Comparison of ENCODE assay signal across 15 cellular contexts in genomic region chr20:20365593-20365992, GRCh38. TPM values are rescaled to one million over a fixed set of nuclear protein-coding genes. Genes with fewer than 3 reads are reported as not detected.
DNase-seq lines count a peak whose midpoint lies in the region; ATAC-seq and TF ChIP-seq lines count a peak whose summit lies in the region.
"Had no signal": no experiment of that assay in that cellular context is flagged by ENCODE, and none has a peak within 500 bp of the region (broad histone marks: within the 10 kb centered on the region; RNA-seq: fewer than 3 reads in every experiment).

No MANE protein-coding gene starts in this region.

- peak overlapping the region; percentile 28 for H3K4me3 Mint-ChIP-seq in activated T-helper 1 cell treated with anti-CD3 and anti-CD28 coated beads, Interleukin-12 subunit alpha, Interleukin-12 subunit beta, Interleukin-2, Interleukin-4 antibody, amounts not matched to agents 30 ng/mL and 10 ng/mL and 1 ng/mL, durations not matched to agents 14 hours and 24 hours and 36 hours
- peak overlapping the region; percentile 65 for H3K4me3 Mint-ChIP-seq in neural crest cell
- H3K4me3 Mint-ChIP-seq: mesothelial cell of epicardium had no signal

- TF ChIP-seq CTCF in neural crest cell (conservative IDR thresholded peaks at IDR 0.05), result no peak
- no peak for TF ChIP-seq CTCF in BE2C (IDR thresholded peaks at IDR 0.05; ENCODE audit: low read depth, low read length)
- no peak for TF ChIP-seq CTCF in sigmoid colon (IDR thresholded peaks at IDR 0.05)

- TF ChIP-seq POLR2A in sigmoid colon (IDR thresholded peaks at IDR 0.05), result no peak

- peaks cover 30% of the 10 kb centered on the region for H3K4me1 Mint-ChIP-seq in activated T-helper 1 cell treated with anti-CD3 and anti-CD28 coated beads, Interleukin-12 subunit alpha, Interleukin-12 subunit beta, Interleukin-2, Interleukin-4 antibody, amounts not matched to agents 30 ng/mL and 10 ng/mL and 1 ng/mL, durations not matched to agents 14 hours and 24 hours and 36 hours (ENCODE audit: low read depth)
- H3K4me1 Mint-ChIP-seq in neural crest cell, result peaks cover 34% of the 10 kb centered on the region

- H3K27ac Mint-ChIP-seq in activated T-helper 1 cell treated with anti-CD3 and anti-CD28 coated beads, Interleukin-12 subunit alpha, Interleukin-12 subunit beta, Interleukin-2, Interleukin-4 antibody, amounts not matched to agents 30 ng/mL and 10 ng/mL and 1 ng/mL, durations not matched to agents 14 hours and 24 hours and 36 hours, result peak overlapping the region; percentile 70
- H3K27ac Mint-ChIP-seq in neural crest cell (ENCODE audit: unreplicated experiment), result no peak overlapping the region
- H3K27ac Mint-ChIP-seq: CD4-positive, alpha-beta memory T cell; mesothelial cell of epicardium had no signal

- H3K4me3 ChIP-seq in HUES6 (ENCODE audit: low read depth, low read length), result peak overlapping the region; percentile 64
- no peak overlapping the region for H3K4me3 ChIP-seq in BE2C (ENCODE audit: low read depth, low read length)
- H3K4me3 ChIP-seq in sigmoid colon, result no peak overlapping the region

- H3K27ac ChIP-seq in HUES6 (ENCODE audit: low read depth, low read length) (no peak overlapping the region), sigmoid colon (no peak overlapping the region)

- peak; percentile 17 to 70 for DNase-seq in NCI-H524 (lab: John Stamatoyannopoulos, UW)
- no peak for DNase-seq in NCI-H524 treated with DMSO at 0.1 percent for 48 hours (lab: John Stamatoyannopoulos, UW)
- DNase-seq in activated T-helper 1 cell treated with anti-CD3 and anti-CD28 coated beads, Interleukin-12 subunit alpha, Interleukin-12 subunit beta, Interleukin-2, Interleukin-4 antibody, amounts not matched to agents 30 ng/mL and 10 ng/mL and 1 ng/mL, durations not matched to agents 14 hours and 24 hours and 36 hours (ENCODE audit: low spot score), result no peak
- DNase-seq in neural crest cell (ENCODE audit: low read depth, low spot score), result no peak
- no peak for DNase-seq in BE2C
- no peak for DNase-seq in sigmoid colon
- DNase-seq: amniotic stem cell; CD4-positive, alpha-beta memory T cell; effector memory CD4-positive, alpha-beta T cell; NCI-H1694 treated with DMSO at 0.1 percent for 48 hours; right cardiac atrium had no signal

- peaks cover 60% of the 10 kb centered on the region for H3K27me3 Mint-ChIP-seq in activated T-helper 1 cell treated with anti-CD3 and anti-CD28 coated beads, Interleukin-12 subunit alpha, Interleukin-12 subunit beta, Interleukin-2, Interleukin-4 antibody, amounts not matched to agents 30 ng/mL and 10 ng/mL and 1 ng/mL, durations not matched to agents 14 hours and 24 hours and 36 hours (ENCODE audit: insufficient read depth)
- H3K27me3 Mint-ChIP-seq in neural crest cell (ENCODE audit: low read depth), result peaks cover 83% of the 10 kb centered on the region

- ATAC-seq in HG02938 (IDR thresholded peaks at IDR 0.05; ENCODE audit: unreplicated experiment), result no peak
- ATAC-seq: right cardiac atrium had no signal

- H3K36me3 Mint-ChIP-seq in activated T-helper 1 cell treated with anti-CD3 and anti-CD28 coated beads, Interleukin-12 subunit alpha, Interleukin-12 subunit beta, Interleukin-2, Interleukin-4 antibody, amounts not matched to agents 30 ng/mL and 10 ng/mL and 1 ng/mL, durations not matched to agents 14 hours and 24 hours and 36 hours (ENCODE audit: low read depth), result peaks cover 4% of the 10 kb centered on the region
- no peaks in the 10 kb centered on the region for H3K36me3 Mint-ChIP-seq in neural crest cell (ENCODE audit: low read depth)
- H3K36me3 Mint-ChIP-seq: CD4-positive, alpha-beta memory T cell; mesothelial cell of epicardium had no signal

- H3K9ac ChIP-seq in HUES6 (ENCODE audit: low read length), result peak overlapping the region; percentile 26

- H3K9me3 Mint-ChIP-seq in activated T-helper 1 cell treated with anti-CD3 and anti-CD28 coated beads, Interleukin-12 subunit alpha, Interleukin-12 subunit beta, Interleukin-2, Interleukin-4 antibody, amounts not matched to agents 30 ng/mL and 10 ng/mL and 1 ng/mL, durations not matched to agents 14 hours and 24 hours and 36 hours, result no peaks in the 10 kb centered on the region
- no peaks in the 10 kb centered on the region for H3K9me3 Mint-ChIP-seq in neural crest cell
- H3K9me3 Mint-ChIP-seq: central memory CD8-positive, alpha-beta T cell; mesothelial cell of epicardium had no signal

- 13% methylated on average over 11 of the region's 11 CpGs for WGBS in sigmoid colon, 2 donors

- no peaks in the 10 kb centered on the region for H3K36me3 ChIP-seq in HUES6 (ENCODE audit: control insufficient read depth, insufficient read depth, low read length)
- H3K36me3 ChIP-seq in BE2C, result no peaks in the 10 kb centered on the region
- H3K36me3 ChIP-seq in sigmoid colon, result no peaks in the 10 kb centered on the region

- H3K27me3 ChIP-seq in HUES6 (ENCODE audit: control insufficient read depth, insufficient read depth, low read length), result peaks cover 99% of the 10 kb centered on the region
- peaks cover 30% of the 10 kb centered on the region for H3K27me3 ChIP-seq in BE2C
- peaks cover 55 to 98% (median 79%) of the 10 kb centered on the region in 3 donors for H3K27me3 ChIP-seq in sigmoid colon

- peaks cover 33% of the 10 kb centered on the region for H3K4me1 ChIP-seq in HUES6 (ENCODE audit: control insufficient read depth, insufficient read depth, low read length)
- H3K4me1 ChIP-seq in BE2C, result peaks cover 11% of the 10 kb centered on the region
- peaks cover 0 to 39% (median 31%) of the 10 kb centered on the region in 4 donors for H3K4me1 ChIP-seq in sigmoid colon

- intact Hi-C loops in activated T-helper 1 cell treated with anti-CD3 and anti-CD28 coated beads, Interleukin-12 subunit alpha, Interleukin-12 subunit beta, Interleukin-2, Interleukin-4 antibody, amounts not matched to agents 30 ng/mL and 10 ng/mL and 1 ng/mL, durations not matched to agents 14 hours and 24 hours and 36 hours (cut with micrococcal nuclease), result no loop called here
- intact Hi-C loops in sigmoid colon (cut with DNase I), result no loop called here

- no peaks in the 10 kb centered on the region for H3K9me3 ChIP-seq in HUES6 (ENCODE audit: control insufficient read depth, insufficient read depth, low read depth, low read length)
- H3K9me3 ChIP-seq in BE2C, result peaks cover 2% of the 10 kb centered on the region; the same call in 1 of the 2 replicates
- no peaks in the 10 kb centered on the region for H3K9me3 ChIP-seq in sigmoid colon

- TF ChIP-seq EP300 in sigmoid colon (IDR thresholded peaks at IDR 0.05), result no peak

RNA-seq across cellular contexts. Expression of gene INSM1, which starts 2.3 kb away (rescaled TPM):
- total RNA-seq in activated T-helper 1 cell treated with anti-CD3 and anti-CD28 coated beads, Interleukin-12 subunit alpha, Interleukin-12 subunit beta, Interleukin-2, Interleukin-4 antibody, amounts not matched to agents 30 ng/mL and 10 ng/mL and 1 ng/mL, durations not matched to agents 14 hours and 24 hours and 36 hours, result 30.1 and 32.3 TPM in 2 replicates
- total RNA-seq in neural crest cell (21.7 and 22.6 TPM in 2 replicates), sigmoid colon (under 1 TPM in 2 of 4 donors, not detected in 2; 0.36 to 0.55 TPM)
- 0.71 TPM for polyA plus RNA-seq in BE2C (2012; ENCODE audit: insufficient read depth, insufficient read length, low read depth)
- 1 to 10 TPM in 2 of 3 donors, under 1 TPM in 1; 0.80 to 1.4 (median 1.2) TPM for polyA plus RNA-seq in sigmoid colon
- total RNA-seq: CD4-positive, alpha-beta memory T cell; mesothelial cell of epicardium; right cardiac atrium had no signal
- polyA plus RNA-seq: CD4-positive, alpha-beta memory T cell; right cardiac atrium had no signal

Comparison
In these comparisons a context has a peak if more than half of its experiments do, and no peak if none do; other contexts are left out.
1. DNase-seq: peak in NCI-H524 (2 of 2); none in NCI-H524 treated with DMSO at 0.1 percent for 48 hours (single experiment), activated T-helper 1 cell treated with anti-CD3 and anti-CD28 coated beads, Interleukin-12 subunit alpha, Interleukin-12 subunit beta, Interleukin-2, Interleukin-4 antibody, amounts not matched to agents 30 ng/mL and 10 ng/mL and 1 ng/mL, durations not matched to agents 14 hours and 24 hours and 36 hours (single experiment), neural crest cell (single experiment), BE2C (single experiment) and sigmoid colon (single experiment).
2. RNA of gene INSM1, which starts 2.3 kb away (total RNA-seq): 30.1 to 32.3 TPM in activated T-helper 1 cell treated with anti-CD3 and anti-CD28 coated beads, Interleukin-12 subunit alpha, Interleukin-12 subunit beta, Interleukin-2, Interleukin-4 antibody, amounts not matched to agents 30 ng/mL and 10 ng/mL and 1 ng/mL, durations not matched to agents 14 hours and 24 hours and 36 hours and 21.7 to 22.6 TPM in neural crest cell; 0.36 to 0.55 TPM in sigmoid colon; every median in the first group is over 10 times any median in the second.